In genomic region chr4:76197971-76198410, GRCh38 we compare ENCODE assay signal across 8 cellular contexts. TPM values are rescaled to one million over a fixed set of nuclear protein-coding genes. Genes with fewer than 3 reads are reported as not detected.
DNase-seq lines count a peak whose midpoint lies in the region; ATAC-seq, FAIRE-seq and TF ChIP-seq lines count a peak whose summit lies in the region.

No MANE protein-coding gene starts in this region.

- no peaks in the 10 kb centered on the region for H3K79me2 ChIP-seq in OCI-LY7 (ENCODE audit: insufficient read depth, low read depth, low read length)

- H4K20me1 ChIP-seq in OCI-LY7 (ENCODE audit: insufficient read depth, low read length): no peaks in the 10 kb centered on the region

- H3K27ac ChIP-seq in OCI-LY7 (ENCODE audit: low read depth, low read length, poor library complexity, severe bottlenecking) (no peak overlapping the region), mucosa of rectum (ENCODE audit: low read depth in 2 of 2, low read length in 2 of 2) (peak overlapping the region; percentile 82 to 84)

- intact Hi-C loops in activated CD4-positive, alpha-beta T cell treated with anti-CD3 and anti-CD28 coated beads for 36 hours (cut with DNase I, micrococcal nuclease): loop anchor here (1.0 kb wide), 1 partner anchor 16 kb away; no protein-coding TSS in a partner anchor
- intact Hi-C loops in OCI-LY7 (cut with micrococcal nuclease; ENCODE audit: unreplicated experiment): loop anchor here (2.0 kb wide), 2 partner anchors 49 to 207 kb away; partner anchors contain the start of genes NUP54 and SDAD1
- intact Hi-C loops in dendritic cell treated with granulocyte-macrophage colony-stimulating factor and Interleukin-4, amounts not matched to agents 40 ng/mL and 50 ng/mL, for 4 days (cut with micrococcal nuclease): loop anchor here (2.0 kb wide), 1 partner anchor 15 kb away; the partner anchor contains the start of gene SCARB2

- H3K4me2 ChIP-seq in OCI-LY7 (ENCODE audit: low read length): peak overlapping the region; percentile 51; the same call in 1 of the 2 replicates

- H3K36me3 ChIP-seq in OCI-LY7 (ENCODE audit: insufficient read depth, low read length) (no peaks in the 10 kb centered on the region), mucosa of rectum (ENCODE audit: control insufficient read depth in 2 of 2, insufficient read depth in 2 of 2, low read length in 2 of 2) (peaks cover 19 to 22% of the 10 kb centered on the region in 2 donors)

- H3K4me3 Mint-ChIP-seq in activated CD4-positive, alpha-beta T cell treated with anti-CD3 and anti-CD28 coated beads for 36 hours: peak overlapping the region; percentile 7
- H3K4me3 Mint-ChIP-seq in activated CD4-positive, alpha-beta T cell treated with anti-CD3 and anti-CD28 coated beads, Interleukin-2, amount 10 ng/mL, durations not matched to agents 7 days and 5 days: no peak overlapping the region
- H3K4me3 Mint-ChIP-seq in dendritic cell treated with granulocyte-macrophage colony-stimulating factor and Interleukin-4, amounts not matched to agents 40 ng/mL and 50 ng/mL, for 4 days: no peak overlapping the region

- no peak overlapping the region for H3K4me3 ChIP-seq in OCI-LY7 (ENCODE audit: low read depth, low read length, poor library complexity, severe bottlenecking)
- H3K4me3 ChIP-seq in mucosa of rectum (ENCODE audit: low read length in 2 of 2): peak overlapping the region; percentile 31 to 53

- H3K4me1 Mint-ChIP-seq in activated CD4-positive, alpha-beta T cell treated with anti-CD3 and anti-CD28 coated beads for 36 hours: peaks cover 48% of the 10 kb centered on the region
- peaks cover 33% of the 10 kb centered on the region for H3K4me1 Mint-ChIP-seq in activated CD4-positive, alpha-beta T cell treated with anti-CD3 and anti-CD28 coated beads, Interleukin-2, amount 10 ng/mL, durations not matched to agents 7 days and 5 days
- H3K4me1 Mint-ChIP-seq in dendritic cell treated with granulocyte-macrophage colony-stimulating factor and Interleukin-4, amounts not matched to agents 40 ng/mL and 50 ng/mL, for 4 days (ENCODE audit: low read depth): peaks cover 69% of the 10 kb centered on the region

- H3K9me3 Mint-ChIP-seq in activated CD4-positive, alpha-beta T cell treated with anti-CD3 and anti-CD28 coated beads for 36 hours (ENCODE audit: low read depth): no peaks in the 10 kb centered on the region
- H3K9me3 Mint-ChIP-seq in activated CD4-positive, alpha-beta T cell treated with anti-CD3 and anti-CD28 coated beads, Interleukin-2, amount 10 ng/mL, durations not matched to agents 7 days and 5 days: no peaks in the 10 kb centered on the region
- H3K9me3 Mint-ChIP-seq in dendritic cell treated with granulocyte-macrophage colony-stimulating factor and Interleukin-4, amounts not matched to agents 40 ng/mL and 50 ng/mL, for 4 days: no peaks in the 10 kb centered on the region

- POLR2A ChIA-PET in activated CD4-positive, alpha-beta T cell treated with anti-CD3 and anti-CD28 coated beads for 36 hours (lab: Charles Lee): no interaction called here
- POLR2A ChIA-PET in activated CD4-positive, alpha-beta T cell treated with anti-CD3 and anti-CD28 coated beads, Interleukin-2, amount 10 ng/mL, durations not matched to agents 7 days and 5 days (lab: Charles Lee): no interaction called here
- POLR2A ChIA-PET in OCI-LY7 (lab: Charles Lee): no interaction called here

- BruUV-seq in OCI-LY7 (replicated peaks; lab: Mats Ljungman, UMichigan): no TSS peak

- CTCF ChIA-PET in activated CD4-positive, alpha-beta T cell treated with anti-CD3 and anti-CD28 coated beads for 36 hours (lab: Charles Lee): interaction anchor here (1.1 to 1.5 kb wide), 4 partner anchors 12 to 180 kb away, joined by 3 to 8 read pairs (median 6); no protein-coding TSS in a partner anchor
- CTCF ChIA-PET in activated CD4-positive, alpha-beta T cell treated with anti-CD3 and anti-CD28 coated beads, Interleukin-2, amount 10 ng/mL, durations not matched to agents 7 days and 5 days (lab: Charles Lee): no interaction called here
- CTCF ChIA-PET in OCI-LY7 (lab: Charles Lee; ENCODE audit: unreplicated experiment): no interaction called here

- peak; percentile 52 for ATAC-seq in activated CD4-positive, alpha-beta T cell treated with anti-CD3 and anti-CD28 coated beads for 36 hours
- ATAC-seq in HG03571 (IDR thresholded peaks at IDR 0.05; ENCODE audit: unreplicated experiment) (peak; percentile 1), GM21619 (IDR thresholded peaks at IDR 0.05; ENCODE audit: unreplicated experiment) (no peak)

- H3K27me3 ChIP-seq in mucosa of rectum (ENCODE audit: control insufficient read depth in 2 of 2, insufficient read depth in 2 of 2, low read length in 2 of 2): no peaks in the 10 kb centered on the region

- H3K9me2 ChIP-seq in OCI-LY7 (ENCODE audit: insufficient read depth, low read length): no peaks in the 10 kb centered on the region

- peak; percentile 64 for DNase-seq in activated CD4-positive, alpha-beta T cell treated with anti-CD3 and anti-CD28 coated beads for 36 hours
- no peak for DNase-seq in activated CD4-positive, alpha-beta T cell treated with anti-CD3 and anti-CD28 coated beads, Interleukin-2, amount 10 ng/mL, durations not matched to agents 7 days and 5 days
- DNase-seq in OCI-LY7 (ENCODE audit: low spot score) (no peak), urothelium cell line (ENCODE audit: low spot score) (peak; percentile 63)

- FAIRE-seq in urothelium cell line (lab: Jason Lieb, UNC): no peak

- no peaks in the 10 kb centered on the region for H3K9me3 ChIP-seq in OCI-LY7 (ENCODE audit: low read length)
- H3K9me3 ChIP-seq in mucosa of rectum (ENCODE audit: control insufficient read depth in 2 of 2, low read length in 2 of 2): no peaks in the 10 kb centered on the region

- H3K9ac ChIP-seq in mucosa of rectum (ENCODE audit: low read depth in 1 of 2, low read length in 2 of 2): peak overlapping the region; percentile 38 to 59

- H3K4me1 ChIP-seq in OCI-LY7 (ENCODE audit: insufficient read depth, low read length, poor library complexity, severe bottlenecking) (peaks cover 26% of the 10 kb centered on the region), mucosa of rectum (ENCODE audit: control insufficient read depth in 2 of 2, insufficient read depth in 2 of 2, low read length in 2 of 2) (peaks cover 52 to 60% of the 10 kb centered on the region in 2 donors)

- H2AFZ ChIP-seq in OCI-LY7 (ENCODE audit: low read length): no peak overlapping the region

- peak overlapping the region; percentile 81 for H3K27ac Mint-ChIP-seq in activated CD4-positive, alpha-beta T cell treated with anti-CD3 and anti-CD28 coated beads for 36 hours
- H3K27ac Mint-ChIP-seq in activated CD4-positive, alpha-beta T cell treated with anti-CD3 and anti-CD28 coated beads, Interleukin-2, amount 10 ng/mL, durations not matched to agents 7 days and 5 days: no peak overlapping the region
- H3K27ac Mint-ChIP-seq in dendritic cell treated with granulocyte-macrophage colony-stimulating factor and Interleukin-4, amounts not matched to agents 40 ng/mL and 50 ng/mL, for 4 days: peak overlapping the region; percentile 80

- TF ChIP-seq CTCF in OCI-LY7 (conservative IDR thresholded peaks at IDR 0.05; ENCODE audit: low read length): no peak

- H3K27me3 Mint-ChIP-seq in activated CD4-positive, alpha-beta T cell treated with anti-CD3 and anti-CD28 coated beads for 36 hours: no peaks in the 10 kb centered on the region
- no peaks in the 10 kb centered on the region for H3K27me3 Mint-ChIP-seq in activated CD4-positive, alpha-beta T cell treated with anti-CD3 and anti-CD28 coated beads, Interleukin-2, amount 10 ng/mL, durations not matched to agents 7 days and 5 days
- H3K27me3 Mint-ChIP-seq in dendritic cell treated with granulocyte-macrophage colony-stimulating factor and Interleukin-4, amounts not matched to agents 40 ng/mL and 50 ng/mL, for 4 days: no peaks in the 10 kb centered on the region

- H3K36me3 Mint-ChIP-seq in activated CD4-positive, alpha-beta T cell treated with anti-CD3 and anti-CD28 coated beads for 36 hours (ENCODE audit: low read depth): peaks cover 17% of the 10 kb centered on the region
- peaks cover 21% of the 10 kb centered on the region for H3K36me3 Mint-ChIP-seq in activated CD4-positive, alpha-beta T cell treated with anti-CD3 and anti-CD28 coated beads, Interleukin-2, amount 10 ng/mL, durations not matched to agents 7 days and 5 days (ENCODE audit: low read depth)
- peaks cover 27% of the 10 kb centered on the region for H3K36me3 Mint-ChIP-seq in dendritic cell treated with granulocyte-macrophage colony-stimulating factor and Interleukin-4, amounts not matched to agents 40 ng/mL and 50 ng/mL, for 4 days (ENCODE audit: low read depth)

RNA-seq across cellular contexts. Expression of gene SCARB2, which starts 15.6 kb away (rescaled TPM):
- 1 to 10 TPM; 3.3 to 4.6 TPM for total RNA-seq in activated CD4-positive, alpha-beta T cell treated with anti-CD3 and anti-CD28 coated beads for 36 hours
- 10 to 100 TPM; 17.0 to 17.8 TPM for total RNA-seq in activated CD4-positive, alpha-beta T cell treated with anti-CD3 and anti-CD28 coated beads, Interleukin-2, amount 10 ng/mL, durations not matched to agents 7 days and 5 days
- total RNA-seq in OCI-LY7 (2014; rRNA removed; shearing (Covaris generic)): not detected in 2 replicates
- 0.28 and 1.1 TPM in 2 replicates for total RNA-seq in OCI-LY7 (2022)

RNA-seq across cellular contexts. Expression of gene NUP54, which starts 49.8 kb away (rescaled TPM):
- 10 to 100 TPM; 58.2 to 67.3 TPM for total RNA-seq in activated CD4-positive, alpha-beta T cell treated with anti-CD3 and anti-CD28 coated beads for 36 hours
- total RNA-seq in activated CD4-positive, alpha-beta T cell treated with anti-CD3 and anti-CD28 coated beads, Interleukin-2, amount 10 ng/mL, durations not matched to agents 7 days and 5 days: 10 to 100 TPM; 50.3 to 52.5 TPM
- total RNA-seq in OCI-LY7 (2014; rRNA removed; shearing (Covaris generic)): 29.2 and 40.2 TPM in 2 replicates
- 50.8 and 52.6 TPM in 2 replicates for total RNA-seq in OCI-LY7 (2022)

RNA-seq across cellular contexts. Expression of gene FAM47E, which starts 53.5 kb away (rescaled TPM):
- total RNA-seq in activated CD4-positive, alpha-beta T cell treated with anti-CD3 and anti-CD28 coated beads for 36 hours: not detected
- under 1 TPM in 1 of 2 experiments, not detected in 1; 0.17 TPM for total RNA-seq in activated CD4-positive, alpha-beta T cell treated with anti-CD3 and anti-CD28 coated beads, Interleukin-2, amount 10 ng/mL, durations not matched to agents 7 days and 5 days
- not detected in 2 replicates for total RNA-seq in OCI-LY7 (2014; rRNA removed; shearing (Covaris generic))
- total RNA-seq in OCI-LY7 (2022): not detected in 2 replicates

Comparison
In these comparisons a context has a peak if more than half of its experiments do, and no peak if none do; other contexts are left out.
1. DNase-seq: peak in activated CD4-positive, alpha-beta T cell treated with anti-CD3 and anti-CD28 coated beads for 36 hours (single experiment) and urothelium cell line (single experiment); none in activated CD4-positive, alpha-beta T cell treated with anti-CD3 and anti-CD28 coated beads, Interleukin-2, amount 10 ng/mL, durations not matched to agents 7 days and 5 days (single experiment) and OCI-LY7 (single experiment).